13 cellular contexts compared by ENCODE assay signal in genomic region chr6:118768441-118768840, GRCh38.
DNase-seq lines count a peak whose midpoint lies in the region; ATAC-seq and TF ChIP-seq lines count a peak whose summit lies in the region.
"Had no signal": no experiment of that assay in that cellular context is flagged by ENCODE, and none has a peak within 500 bp of the region (broad histone marks: within the 10 kb centered on the region; RNA-seq: fewer than 3 reads in every experiment).

No MANE protein-coding gene starts in this region.

- DNase-seq in activated CD8-positive, alpha-beta T cell treated with anti-CD3 and anti-CD28 coated beads for 36 hours: no peak
- no peak for DNase-seq in stimulated activated naive CD8-positive, alpha-beta T cell treated with anti-CD3 and anti-CD28 coated beads, Interleukin-15, amount 100 ng/mL, for 72 hours
- no peak for DNase-seq in H4 (ENCODE audit: low spot score)
- no peak for DNase-seq in NCI-H2029 treated with DMSO at 0.1 percent for 48 hours (lab: John Stamatoyannopoulos, UW)
- DNase-seq: mesendoderm, NCI-H146, NCI-H510A treated with DMSO at 0.1 percent for 48 hours, Right ventricle myocardium superior had no signal

- H3K9me3 Mint-ChIP-seq in activated CD8-positive, alpha-beta T cell treated with anti-CD3 and anti-CD28 coated beads for 36 hours: no peaks in the 10 kb centered on the region
- H3K9me3 Mint-ChIP-seq in stimulated activated naive CD8-positive, alpha-beta T cell treated with anti-CD3 and anti-CD28 coated beads, Interleukin-15, amount 100 ng/mL, for 72 hours: no peaks in the 10 kb centered on the region

- ATAC-seq in activated CD8-positive, alpha-beta T cell treated with anti-CD3 and anti-CD28 coated beads for 36 hours: no peak
- no peak for ATAC-seq in stimulated activated naive CD8-positive, alpha-beta T cell treated with anti-CD3 and anti-CD28 coated beads, Interleukin-15, amount 100 ng/mL, for 72 hours
- ATAC-seq in HG03432 (IDR thresholded peaks at IDR 0.05; ENCODE audit: unreplicated experiment): no peak

- H3K27me3 ChIP-seq in HUES48 (ENCODE audit: control insufficient read depth, insufficient read depth, low read length): no peaks in the 10 kb centered on the region
- H3K27me3 ChIP-seq in layer of hippocampus (ENCODE audit: control insufficient read depth, insufficient read depth, low read length): no peaks in the 10 kb centered on the region

- H3K27ac Mint-ChIP-seq in activated CD8-positive, alpha-beta T cell treated with anti-CD3 and anti-CD28 coated beads for 36 hours: peak overlapping the region; percentile 92
- peak overlapping the region; percentile 12 to 93 for H3K27ac Mint-ChIP-seq in stimulated activated naive CD8-positive, alpha-beta T cell treated with anti-CD3 and anti-CD28 coated beads, Interleukin-15, amount 100 ng/mL, for 72 hours

- intact Hi-C loops in activated CD8-positive, alpha-beta T cell treated with anti-CD3 and anti-CD28 coated beads for 36 hours (cut with micrococcal nuclease): no loop called here

- no peaks in the 10 kb centered on the region for H3K36me3 Mint-ChIP-seq in activated CD8-positive, alpha-beta T cell treated with anti-CD3 and anti-CD28 coated beads for 36 hours (ENCODE audit: low read depth)

- no peaks in the 10 kb centered on the region for H3K36me3 ChIP-seq in HUES48 (ENCODE audit: control insufficient read depth, insufficient read depth, low read length)
- H3K36me3 ChIP-seq: prostate gland had no signal

- H3K27me3 Mint-ChIP-seq in activated CD8-positive, alpha-beta T cell treated with anti-CD3 and anti-CD28 coated beads for 36 hours: no peaks in the 10 kb centered on the region
- no peaks in the 10 kb centered on the region for H3K27me3 Mint-ChIP-seq in stimulated activated naive CD8-positive, alpha-beta T cell treated with anti-CD3 and anti-CD28 coated beads, Interleukin-15, amount 100 ng/mL, for 72 hours

- H3K27ac ChIP-seq in HUES48 (ENCODE audit: low read depth, low read length): peak overlapping the region; percentile 12
- H3K27ac ChIP-seq in layer of hippocampus (ENCODE audit: low read depth, low read length): peak overlapping the region; percentile 63
- H3K27ac ChIP-seq: prostate gland had no signal

- H3K4me1 ChIP-seq in HUES48 (ENCODE audit: control insufficient read depth, insufficient read depth, low read length): peaks cover 6% of the 10 kb centered on the region; the same call in 1 of the 2 replicates
- H3K4me1 ChIP-seq: Caco-2, prostate gland had no signal

- H3K4me3 ChIP-seq in HUES48 (ENCODE audit: low read depth, low read length): no peak overlapping the region
- H3K4me3 ChIP-seq: prostate gland had no signal

- peaks cover 28% of the 10 kb centered on the region for H3K4me1 Mint-ChIP-seq in activated CD8-positive, alpha-beta T cell treated with anti-CD3 and anti-CD28 coated beads for 36 hours (ENCODE audit: low read depth)
- peaks cover 54% of the 10 kb centered on the region for H3K4me1 Mint-ChIP-seq in stimulated activated naive CD8-positive, alpha-beta T cell treated with anti-CD3 and anti-CD28 coated beads, Interleukin-15, amount 100 ng/mL, for 72 hours

- POLR2A ChIA-PET in activated CD8-positive, alpha-beta T cell treated with anti-CD3 and anti-CD28 coated beads for 36 hours (lab: Charles Lee): interaction anchor here (0.8 to 2.0 kb wide), 8 partner anchors 9 to 203 kb away, joined by 3 to 12 read pairs (median 4); no protein-coding TSS in a partner anchor

- H3K4me3 Mint-ChIP-seq in activated CD8-positive, alpha-beta T cell treated with anti-CD3 and anti-CD28 coated beads for 36 hours: peak overlapping the region; percentile 26
- peak overlapping the region; percentile 50 to 64 for H3K4me3 Mint-ChIP-seq in stimulated activated naive CD8-positive, alpha-beta T cell treated with anti-CD3 and anti-CD28 coated beads, Interleukin-15, amount 100 ng/mL, for 72 hours

- CTCF ChIA-PET in activated CD8-positive, alpha-beta T cell treated with anti-CD3 and anti-CD28 coated beads for 36 hours (lab: Charles Lee): interaction anchor here (1.3 to 2.4 kb wide), 5 partner anchors 8 to 203 kb away, joined by 3 to 11 read pairs (median 5); no protein-coding TSS in a partner anchor

- no peak for TF ChIP-seq CTCF in activated CD8-positive, alpha-beta T cell treated with anti-CD3 and anti-CD28 coated beads for 36 hours (IDR thresholded peaks at IDR 0.05)

- H3K9ac ChIP-seq in HUES48 (ENCODE audit: low read depth, low read length): no peak overlapping the region

- H3K9me3 ChIP-seq in HUES48 (ENCODE audit: control insufficient read depth, insufficient read depth, low read length): no peaks in the 10 kb centered on the region
- H3K9me3 ChIP-seq: Caco-2, prostate gland had no signal
